ENCODE assay signal across 23 cellular contexts in genomic region chr12:75606921-75607320, GRCh38.
A peak's percentile ranks its signal among the peaks of the same experiment; 100 is the strongest.
DNase-seq lines count a peak whose midpoint lies in the region; ATAC-seq, FAIRE-seq and TF ChIP-seq lines count a peak whose summit lies in the region.
"Had no signal": no experiment of that assay in that cellular context is flagged by ENCODE, and none has a peak within 500 bp of the region (broad histone marks: within the 10 kb centered on the region; RNA-seq: fewer than 3 reads in every experiment).

No MANE protein-coding gene starts in this region.

- no peaks in the 10 kb centered on the region for H3K27me3 ChIP-seq in Panc1 (ENCODE audit: control insufficient read depth, insufficient read depth, low read length)
- H3K27me3 ChIP-seq: BE2C had no signal

- no peak for TF ChIP-seq EP300 in A549 (IDR thresholded peaks at IDR 0.05)

- BruUV-seq in Panc1 (replicated peaks; lab: Mats Ljungman, UMichigan), result no TSS peak

- H3K4me1 ChIP-seq in A549, result no peaks in the 10 kb centered on the region
- H3K4me1 ChIP-seq in Panc1 (ENCODE audit: control insufficient read depth, insufficient read depth, low read length), result peaks cover 2% of the 10 kb centered on the region; the same call in 1 of the 2 replicates
- H3K4me1 ChIP-seq: BE2C had no signal

- peak; percentile 43 for FAIRE-seq in A549 (lab: Jason Lieb, UNC)
- peak; percentile 64 for FAIRE-seq in frontal cortex (lab: Jason Lieb, UNC)
- FAIRE-seq: HepG2 had no signal

- WGBS in A549 (ENCODE audit: missing lambda C conversion rate), result 90% methylated on average over 3 of the region's 3 CpGs

- TF ChIP-seq RAD21 in A549 (conservative IDR thresholded peaks at IDR 0.05 in 1 of 2, IDR thresholded peaks at IDR 0.05 in 1 of 2), result no peak

- H3K9me3 ChIP-seq in A549 (no peaks in the 10 kb centered on the region), Panc1 (ENCODE audit: control insufficient read depth, insufficient read depth, low read depth, low read length) (peaks cover 13% of the 10 kb centered on the region; the same call in 1 of the 2 replicates)
- H3K9me3 ChIP-seq: BE2C had no signal

- POLR2A ChIA-PET in A549 (lab: Yijun Ruan, JAX), result no interaction called here
- POLR2A ChIA-PET in Panc1 (lab: Charles Lee), result no interaction called here

- no peaks in the 10 kb centered on the region for H3K36me3 ChIP-seq in Panc1 (ENCODE audit: control insufficient read depth, insufficient read depth, low read length)
- H3K36me3 ChIP-seq: BE2C had no signal

- H3K4me3 ChIP-seq in A549 (no peak overlapping the region), Panc1 (ENCODE audit: low read depth in 2 of 2, low read length in 2 of 2) (no peak overlapping the region)

- H3K4me3 Mint-ChIP-seq in neural crest cell, result no peak overlapping the region

- CTCF ChIA-PET in A549 (lab: Yijun Ruan, JAX) (no interaction called here), Panc1 (lab: Charles Lee) (no interaction called here)

- H3K27ac ChIP-seq in A549, result no peak overlapping the region
- H3K27ac ChIP-seq in Panc1 (ENCODE audit: low read length), result peak overlapping the region; percentile 65; the same call in 1 of the 2 replicates

- TF ChIP-seq CTCF in A549 (IDR thresholded peaks at IDR 0.05), result no peak
- no peak for TF ChIP-seq CTCF in Panc1 (IDR thresholded peaks at IDR 0.05)
- TF ChIP-seq CTCF in neural crest cell (conservative IDR thresholded peaks at IDR 0.05), result no peak

- DNase-seq in A549 (ENCODE audit: low read depth in 1 of 2, low spot score in 1 of 2) (no peak), Panc1 (ENCODE audit: low read depth, low spot score) (no peak), frontal cortex (ENCODE audit: low spot score in 2 of 2) (no peak), neural crest cell (ENCODE audit: low read depth, low spot score) (no peak), NCI-H1417 treated with DMSO at 0.1 percent for 48 hours (lab: John Stamatoyannopoulos, UW) (no peak), GM19240 (ENCODE audit: insufficient read length, low spot score) (no peak)
- DNase-seq: 8988T; BE2C; CD4-positive, CD25-positive, alpha-beta regulatory T cell; DMS153; GDM1; GOT3; KBM-7; NCI-H1105 treated with DMSO at 0.1 percent for 48 hours; NCI-H1694 treated with DMSO at 0.1 percent for 48 hours; NCI-H2107; NCI-H226; NCI-H524; RPMI8226; SHP77 treated with DMSO at 0.1 percent for 48 hours had no signal

- in situ Hi-C loops in Panc1 (cut with HindIII; ENCODE audit: low pct_unique_long_range_greater_than_20kb, low sequenced_read_pairs), result no loop called here

- ATAC-seq in A549, result no peak
- ATAC-seq in Panc1, result no peak
- ATAC-seq in HG02884 (IDR thresholded peaks at IDR 0.05; ENCODE audit: unreplicated experiment), result no peak
- ATAC-seq in GM19023 (IDR thresholded peaks at IDR 0.05; ENCODE audit: unreplicated experiment), result no peak
- ATAC-seq: HepG2 had no signal

- peaks cover 4% of the 10 kb centered on the region for H3K36me3 Mint-ChIP-seq in neural crest cell (ENCODE audit: low read depth)
- H3K36me3 Mint-ChIP-seq: CD4-positive, CD25-positive, alpha-beta regulatory T cell had no signal

- peaks cover 2% of the 10 kb centered on the region for H3K9me3 Mint-ChIP-seq in neural crest cell
- H3K9me3 Mint-ChIP-seq: CD4-positive, CD25-positive, alpha-beta regulatory T cell had no signal

- no peaks in the 10 kb centered on the region for H3K27me3 Mint-ChIP-seq in neural crest cell (ENCODE audit: low read depth)

- H3K27ac Mint-ChIP-seq in neural crest cell (ENCODE audit: unreplicated experiment), result peak overlapping the region; percentile 15
- H3K27ac Mint-ChIP-seq: CD4-positive, CD25-positive, alpha-beta regulatory T cell had no signal

- H3K4me2 ChIP-seq in A549, result no peak overlapping the region

- TF ChIP-seq POLR2A in A549 (IDR thresholded peaks at IDR 0.05; ENCODE audit: low read length), result no peak

- intact Hi-C loops in Panc1 (cut with micrococcal nuclease; ENCODE audit: unreplicated experiment), result no loop called here

- peaks cover 20% of the 10 kb centered on the region for H3K4me1 Mint-ChIP-seq in neural crest cell
- H3K4me1 Mint-ChIP-seq: CD4-positive, CD25-positive, alpha-beta regulatory T cell had no signal

TF ChIP-seq in A549, 52 proteins besides CTCF, POLR2A, EP300 and RAD21:
- TF ChIP-seq ESRRA (IDR thresholded peaks at IDR 0.05; ENCODE audit: borderline replicate concordance, low read length) (no peak), REST (IDR thresholded peaks at IDR 0.05) (no peak)
